In genomic region chr19:9674669-9675357, GRCh38 we compare ENCODE assay signal across 8 cellular contexts. TPM values are rescaled to one million over a fixed set of nuclear protein-coding genes. Genes with fewer than 3 reads are reported as not detected.
A peak's percentile ranks its signal among the peaks of the same experiment; 100 is the strongest.
DNase-seq lines count a peak whose midpoint lies in the region; ATAC-seq and TF ChIP-seq lines count a peak whose summit lies in the region.

Gene ZNF562 (minus strand): TSS chr19:9675100. CDS start chr19:9660744, 14,356 bp downstream.

- H3K36me3 Mint-ChIP-seq in activated T-helper 1 cell treated with anti-CD3 and anti-CD28 coated beads, Interleukin-12 subunit alpha, Interleukin-12 subunit beta, Interleukin-2, Interleukin-4 antibody, amounts not matched to agents 30 ng/mL and 10 ng/mL and 1 ng/mL, durations not matched to agents 14 hours and 24 hours and 36 hours (ENCODE audit: low read depth) = peaks cover 28% of the 10 kb centered on the region
- peaks cover 34 to 45% (median 35%) of the 10 kb centered on the region in 3 donors for H3K36me3 Mint-ChIP-seq in naive thymus-derived CD8-positive, alpha-beta T cell

- H3K27me3 Mint-ChIP-seq in activated T-helper 1 cell treated with anti-CD3 and anti-CD28 coated beads, Interleukin-12 subunit alpha, Interleukin-12 subunit beta, Interleukin-2, Interleukin-4 antibody, amounts not matched to agents 30 ng/mL and 10 ng/mL and 1 ng/mL, durations not matched to agents 14 hours and 24 hours and 36 hours (ENCODE audit: insufficient read depth) = no peaks in the 10 kb centered on the region
- H3K27me3 Mint-ChIP-seq in naive thymus-derived CD8-positive, alpha-beta T cell = peaks cover 0 to 1% (median 0%) of the 10 kb centered on the region in 5 donors

- H3K9me3 Mint-ChIP-seq in activated T-helper 1 cell treated with anti-CD3 and anti-CD28 coated beads, Interleukin-12 subunit alpha, Interleukin-12 subunit beta, Interleukin-2, Interleukin-4 antibody, amounts not matched to agents 30 ng/mL and 10 ng/mL and 1 ng/mL, durations not matched to agents 14 hours and 24 hours and 36 hours = peaks cover 54% of the 10 kb centered on the region
- peaks cover 0 to 53% (median 37%) of the 10 kb centered on the region in 9 donors for H3K9me3 Mint-ChIP-seq in naive thymus-derived CD8-positive, alpha-beta T cell

- CTCF ChIA-PET in Panc1 (lab: Charles Lee) = interaction anchor here (0.6 kb wide), 1 partner anchor 60 kb away, joined by 5 read pairs; no protein-coding TSS in a partner anchor

- no peaks in the 10 kb centered on the region for H4K20me1 ChIP-seq in fibroblast of lung (ENCODE audit: control insufficient read depth, extremely low read depth, insufficient read depth, low read length)

- BruUV-seq in Panc1 (replicated peaks; lab: Mats Ljungman, UMichigan) = no TSS peak

- peak within 1 kb of the TSS; percentile 98 for H3K27ac ChIP-seq in Panc1 (ENCODE audit: low read length)
- H3K27ac ChIP-seq in fibroblast of lung (ENCODE audit: insufficient read depth, low read length) = peak within 1 kb of the TSS; percentile 95

- peak; percentile 84 for DNase-seq in CMK (ENCODE audit: low read depth)
- DNase-seq in HuH-7.5 (ENCODE audit: low spot score) = peak; percentile 90
- peak; percentile 47 for DNase-seq in Panc1 (ENCODE audit: low read depth, low spot score)
- peak; percentile 63 for DNase-seq in activated T-helper 1 cell treated with anti-CD3 and anti-CD28 coated beads, Interleukin-12 subunit alpha, Interleukin-12 subunit beta, Interleukin-2, Interleukin-4 antibody, amounts not matched to agents 30 ng/mL and 10 ng/mL and 1 ng/mL, durations not matched to agents 14 hours and 24 hours and 36 hours (ENCODE audit: low spot score)
- peak; percentile 90 to 91 for DNase-seq in fibroblast of lung (ENCODE audit: low read depth in 2 of 2)
- DNase-seq in naive thymus-derived CD8-positive, alpha-beta T cell = peak; percentile 62 to 89 (median 79)
- peak; percentile 77 for DNase-seq in stimulated activated naive CD4-positive, alpha-beta T cell treated with Interleukin-2 at 50 U/mL for 16 hours (lab: John Stamatoyannopoulos, UW)

- peak within 1 kb of the TSS; percentile 89 for H3K4me3 Mint-ChIP-seq in activated T-helper 1 cell treated with anti-CD3 and anti-CD28 coated beads, Interleukin-12 subunit alpha, Interleukin-12 subunit beta, Interleukin-2, Interleukin-4 antibody, amounts not matched to agents 30 ng/mL and 10 ng/mL and 1 ng/mL, durations not matched to agents 14 hours and 24 hours and 36 hours
- H3K4me3 Mint-ChIP-seq in naive thymus-derived CD8-positive, alpha-beta T cell = peak within 1 kb of the TSS; percentile 96 to 99 (median 98)

- TF ChIP-seq CTCF in Panc1 (IDR thresholded peaks at IDR 0.05) (no peak), fibroblast of lung (conservative IDR thresholded peaks at IDR 0.05 in 1 of 2, IDR thresholded peaks at IDR 0.05 in 1 of 2; ENCODE audit: low read depth in 1 of 2, low read length in 2 of 2) (no peak)

- H3K4me3 ChIP-seq in Panc1 (ENCODE audit: low read depth in 2 of 2, low read length in 2 of 2) (peak within 1 kb of the TSS; percentile 72 to 87), fibroblast of lung (replicated peaks in 1 of 4; ENCODE audit: control extremely low read depth in 1 of 4, insufficient read depth in 1 of 4, low read depth in 3 of 4, low read length in 4 of 4) (peak within 1 kb of the TSS; percentile 64 to 94 (median 91))

- POLR2A ChIA-PET in Panc1 (lab: Charles Lee) = interaction anchor here (0.7 kb wide), 1 partner anchor 121 kb away, joined by 15 read pairs; no protein-coding TSS in a partner anchor
- POLR2A ChIA-PET in naive thymus-derived CD8-positive, alpha-beta T cell (lab: Charles Lee) = interaction anchor here (0.5 to 1.2 kb wide), 5 partner anchors 10 to 366 kb away, joined by 3 to 7 read pairs (median 3); partner anchors contain the start of gene ZNF846

- H3K27me3 ChIP-seq in Panc1 (ENCODE audit: control insufficient read depth, insufficient read depth, low read length) = no peaks in the 10 kb centered on the region
- H3K27me3 ChIP-seq in fibroblast of lung (ENCODE audit: control insufficient read depth, insufficient read depth, low read length) = no peaks in the 10 kb centered on the region

- ATAC-seq in GM21367 (IDR thresholded peaks at IDR 0.05; ENCODE audit: unreplicated experiment) = peak; percentile 71
- ATAC-seq in Panc1 = peak; percentile 99
- peak; percentile 88 to 89 for ATAC-seq in naive thymus-derived CD8-positive, alpha-beta T cell

- peak within 1 kb of the TSS; percentile 81 for H3K9ac ChIP-seq in fibroblast of lung (ENCODE audit: insufficient read depth, low read length)

- peak within 1 kb of the TSS; percentile 95 for H3K27ac Mint-ChIP-seq in activated T-helper 1 cell treated with anti-CD3 and anti-CD28 coated beads, Interleukin-12 subunit alpha, Interleukin-12 subunit beta, Interleukin-2, Interleukin-4 antibody, amounts not matched to agents 30 ng/mL and 10 ng/mL and 1 ng/mL, durations not matched to agents 14 hours and 24 hours and 36 hours
- peak within 1 kb of the TSS; percentile 96 to 100 (median 99) for H3K27ac Mint-ChIP-seq in naive thymus-derived CD8-positive, alpha-beta T cell

- in situ Hi-C loops in Panc1 (cut with HindIII; ENCODE audit: low pct_unique_long_range_greater_than_20kb, low sequenced_read_pairs) = no loop called here

- H3K4me1 Mint-ChIP-seq in activated T-helper 1 cell treated with anti-CD3 and anti-CD28 coated beads, Interleukin-12 subunit alpha, Interleukin-12 subunit beta, Interleukin-2, Interleukin-4 antibody, amounts not matched to agents 30 ng/mL and 10 ng/mL and 1 ng/mL, durations not matched to agents 14 hours and 24 hours and 36 hours (ENCODE audit: low read depth) = peaks cover 21% of the 10 kb centered on the region
- H3K4me1 Mint-ChIP-seq in naive thymus-derived CD8-positive, alpha-beta T cell = peaks cover 11 to 31% (median 25%) of the 10 kb centered on the region in 4 donors

- H3K4me1 ChIP-seq in Panc1 (ENCODE audit: control insufficient read depth, insufficient read depth, low read length) (no peaks in the 10 kb centered on the region), fibroblast of lung (ENCODE audit: control insufficient read depth, extremely low read depth, insufficient read depth, low read length) (no peaks in the 10 kb centered on the region)

- intact Hi-C loops in Panc1 (cut with micrococcal nuclease; ENCODE audit: unreplicated experiment) = no loop called here
- intact Hi-C loops in activated T-helper 1 cell treated with anti-CD3 and anti-CD28 coated beads, Interleukin-12 subunit alpha, Interleukin-12 subunit beta, Interleukin-2, Interleukin-4 antibody, amounts not matched to agents 30 ng/mL and 10 ng/mL and 1 ng/mL, durations not matched to agents 14 hours and 24 hours and 36 hours (cut with micrococcal nuclease) = loop anchor here (1.0 to 10.0 kb wide), 4 partner anchors 54 to 118 kb away; partner anchors contain the start of genes ZNF121, ZNF561 and ZNF846

- H3K4me2 ChIP-seq in fibroblast of lung (ENCODE audit: extremely low read depth, insufficient read depth, low read length) = peak within 1 kb of the TSS; percentile 58

- H3K36me3 ChIP-seq in Panc1 (ENCODE audit: control insufficient read depth, insufficient read depth, low read length) (no peaks in the 10 kb centered on the region), fibroblast of lung (ENCODE audit: control insufficient read depth, insufficient read depth, low read length) (peaks cover 3% of the 10 kb centered on the region)

- H3K79me2 ChIP-seq in fibroblast of lung (ENCODE audit: control insufficient read depth, insufficient read depth, low read length) = peaks cover 36% of the 10 kb centered on the region

- peak within 1 kb of the TSS; percentile 94 for H2AFZ ChIP-seq in fibroblast of lung (ENCODE audit: low read length)

- peaks cover 25% of the 10 kb centered on the region; the same call in 1 of the 2 replicates for H3K9me3 ChIP-seq in Panc1 (ENCODE audit: control insufficient read depth, insufficient read depth, low read depth, low read length)
- peaks cover 1% of the 10 kb centered on the region for H3K9me3 ChIP-seq in fibroblast of lung (ENCODE audit: control insufficient read depth, insufficient read depth, low read depth, low read length)

RNA-seq across cellular contexts. Expression of gene ZNF562, which starts in this region (rescaled TPM):
- total RNA-seq in Panc1 (2021; ENCODE audit: unreplicated experiment) (29.5 TPM), fibroblast of lung (28.6 and 32.4 TPM in 2 replicates)
- 4.4 TPM for polyA plus RNA-seq in Panc1 (2012; ENCODE audit: insufficient read length)
- 13.2 and 13.8 TPM in 2 replicates for total RNA-seq in activated T-helper 1 cell treated with anti-CD3 and anti-CD28 coated beads, Interleukin-12 subunit alpha, Interleukin-12 subunit beta, Interleukin-2, Interleukin-4 antibody, amounts not matched to agents 30 ng/mL and 10 ng/mL and 1 ng/mL, durations not matched to agents 14 hours and 24 hours and 36 hours
- 11.2 and 12.2 TPM in 2 replicates for polyA plus RNA-seq in fibroblast of lung
- polyA plus RNA-seq in fibroblast of lung (2012) = 8.0 and 9.1 TPM in 2 replicates
- polyA minus RNA-seq in fibroblast of lung (ENCODE audit: low replicate concordance) = 11.7 and 12.8 TPM in 2 replicates
- 10 to 100 TPM; 27.0 to 29.5 TPM for total RNA-seq in naive thymus-derived CD8-positive, alpha-beta T cell
- polyA plus RNA-seq in naive thymus-derived CD8-positive, alpha-beta T cell = 1 to 10 TPM; 1.6 to 4.8 (median 2.5) TPM

Comparison
In these comparisons a context has a peak if more than half of its experiments do, and no peak if none do; other contexts are left out.
1. Peak in every context shown above with its lines: DNase-seq, ATAC-seq, H3K4me3 ChIP-seq and H3K27ac ChIP-seq.